Comparison of ENCODE assay signal across 21 cellular contexts in the genomic region with DNA sequence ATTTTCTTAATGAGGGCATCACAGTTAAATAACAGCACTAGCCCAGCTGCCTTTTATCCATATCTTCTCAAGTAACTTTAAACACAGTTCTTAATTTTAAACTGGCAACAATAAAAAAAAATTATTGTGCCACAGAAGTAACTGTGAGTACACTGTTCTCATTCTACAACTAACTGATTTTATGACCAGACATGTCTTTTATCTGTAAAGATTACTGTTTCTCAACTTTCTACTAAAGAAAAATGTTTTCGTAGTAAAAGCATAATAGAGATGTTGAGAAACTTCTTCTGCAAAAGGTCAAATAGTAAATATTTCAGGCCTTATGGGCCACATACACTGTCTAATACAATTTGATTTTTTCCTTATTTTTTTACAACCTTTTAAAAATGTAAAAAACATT. TPM values are rescaled to one million over a fixed set of nuclear protein-coding genes. Genes with fewer than 3 reads are reported as not detected.
A peak's percentile ranks its signal among the peaks of the same experiment; 100 is the strongest.
DNase-seq lines count a peak whose midpoint lies in the region; ATAC-seq, FAIRE-seq and TF ChIP-seq lines count a peak whose summit lies in the region.
"Had no signal": no experiment of that assay in that cellular context is flagged by ENCODE, and none has a peak within 500 bp of the region (broad histone marks: within the 10 kb centered on the region; RNA-seq: fewer than 3 reads in every experiment).

No MANE protein-coding gene starts in this region.

- TF ChIP-seq EP300 in A549 (IDR thresholded peaks at IDR 0.05) = no peak

- H3K27me3 Mint-ChIP-seq in nephron (ENCODE audit: low read depth) = no peaks in the 10 kb centered on the region
- H3K27me3 Mint-ChIP-seq: CD4-positive, alpha-beta memory T cell had no signal

- peak overlapping the region; percentile 37 to 71 (median 55) for H3K27ac Mint-ChIP-seq in nephron
- H3K27ac Mint-ChIP-seq: CD4-positive, alpha-beta memory T cell had no signal

- FAIRE-seq in A549 (lab: Jason Lieb, UNC) = no peak
- FAIRE-seq: GM12892 had no signal

- 82% methylated on average over 1 of the region's 1 CpG for WGBS in A549 (ENCODE audit: missing lambda C conversion rate)

- peak overlapping the region; percentile 0; the same call in 1 of the 3 replicates for H3K4me2 ChIP-seq in A549
- H3K4me2 ChIP-seq: BLaER1 had no signal

- H3K4me1 Mint-ChIP-seq in nephron = peaks cover 35% of the 10 kb centered on the region
- H3K4me1 Mint-ChIP-seq: CD4-positive, alpha-beta memory T cell had no signal

- H3K4me3 ChIP-seq in A549 = no peak overlapping the region
- no peak overlapping the region for H3K4me3 ChIP-seq in choroid plexus epithelial cell (ENCODE audit: low read depth, low read length)
- H3K4me3 ChIP-seq: BLaER1 had no signal

- no peak for TF ChIP-seq RAD21 in A549 (conservative IDR thresholded peaks at IDR 0.05 in 1 of 2, IDR thresholded peaks at IDR 0.05 in 1 of 2)

- no peak for ATAC-seq in A549
- ATAC-seq in left colon = no peak
- ATAC-seq in HG03025 (IDR thresholded peaks at IDR 0.05; ENCODE audit: low FRiP score, unreplicated experiment) = no peak
- no peak for ATAC-seq in GM18907 (IDR thresholded peaks at IDR 0.05; ENCODE audit: unreplicated experiment)
- ATAC-seq: PC-3 had no signal

- TF ChIP-seq POLR2A in A549 (IDR thresholded peaks at IDR 0.05; ENCODE audit: low read length) = no peak

- CTCF ChIA-PET in A549 (lab: Yijun Ruan, JAX) = interaction anchor here (1.3 kb wide), 1 partner anchor 17 kb away, joined by 3 read pairs; no protein-coding TSS in a partner anchor

- intact Hi-C loops in left colon (cut with DNase I, micrococcal nuclease) = no loop called here

- peaks cover 81% of the 10 kb centered on the region for H3K4me1 ChIP-seq in A549
- H3K4me1 ChIP-seq: BLaER1, Caco-2 had no signal

- peaks cover 6% of the 10 kb centered on the region; the same call in 1 of the 3 replicates for H3K9me3 ChIP-seq in A549
- H3K9me3 ChIP-seq: BLaER1, Caco-2 had no signal

- POLR2A ChIA-PET in A549 (lab: Yijun Ruan, JAX) = interaction anchor here (1.3 kb wide), 1 partner anchor 32 kb away, joined by 4 read pairs; a partner anchor contains a TSS

- no peak overlapping the region for H3K4me3 Mint-ChIP-seq in nephron
- H3K4me3 Mint-ChIP-seq: CD4-positive, alpha-beta memory T cell had no signal

- peaks cover 31% of the 10 kb centered on the region for H3K36me3 Mint-ChIP-seq in nephron (ENCODE audit: low read depth)
- H3K36me3 Mint-ChIP-seq: CD4-positive, alpha-beta memory T cell had no signal

- DNase-seq in A549 (ENCODE audit: low read depth in 1 of 2, low spot score in 1 of 2) (no peak), EH (ENCODE audit: low read depth) (peak; percentile 26), choroid plexus epithelial cell (ENCODE audit: low read depth) (peak; percentile 43), left colon (no peak), AG08396 (ENCODE audit: low spot score) (no peak)
- DNase-seq: Caco-2; CD4-positive, alpha-beta memory T cell; DND-41; Karpas-422; NCI-H1048; NCI-H1417 treated with DMSO at 0.1 percent for 48 hours; NCI-H187; NCI-H446 treated with DMSO at 0.1 percent for 48 hours; NCI-H526 treated with DMSO at 0.1 percent for 48 hours; PC-3 had no signal

- no peak for TF ChIP-seq CTCF in A549 (IDR thresholded peaks at IDR 0.05)
- TF ChIP-seq CTCF in choroid plexus epithelial cell (conservative IDR thresholded peaks at IDR 0.05; ENCODE audit: low read depth, low read length) = no peak
- no peak for TF ChIP-seq CTCF in nephron (IDR thresholded peaks at IDR 0.05; ENCODE audit: unreplicated experiment in 3 of 3)

- H3K9me3 Mint-ChIP-seq in nephron = no peaks in the 10 kb centered on the region

- H3K27ac ChIP-seq in A549 = 0 out of 6 replicates have a peak overlapping the region, but pooled peaks of 1 of the 2 experiments have one; percentile 15
- H3K27ac ChIP-seq: BLaER1, RWPE1 had no signal

TF ChIP-seq in A549, 52 proteins besides CTCF, POLR2A, EP300 and RAD21:
- TF ChIP-seq CBX8 (IDR thresholded peaks at IDR 0.05) (no peak), HEYL (CRISPR knock-in tag; IDR thresholded peaks at IDR 0.05) (no peak), HOXB5 (CRISPR knock-in tag; IDR thresholded peaks at IDR 0.05) (no peak), ESRRA (IDR thresholded peaks at IDR 0.05; ENCODE audit: borderline replicate concordance, low read length) (no peak), KDM1A (IDR thresholded peaks at IDR 0.05; ENCODE audit: low read depth) (no peak), EHF (CRISPR knock-in tag; IDR thresholded peaks at IDR 0.05) (no peak), POLR2AphosphoS2 (conservative IDR thresholded peaks at IDR 0.05; ENCODE audit: low read length) (no peak), BHLHE40 (IDR thresholded peaks at IDR 0.05; ENCODE audit: low read depth, low read length) (no peak), MAZ (IDR thresholded peaks at IDR 0.05; ENCODE audit: borderline replicate concordance, low read depth, low read length) (no peak), FOSB (CRISPR knock-in tag; IDR thresholded peaks at IDR 0.05) (no peak), RFX5 (IDR thresholded peaks at IDR 0.05) (no peak), RARB (CRISPR knock-in tag; IDR thresholded peaks at IDR 0.05) (no peak), ZC3H11A (IDR thresholded peaks at IDR 0.05) (no peak), TP53 (CRISPR knock-in tag; IDR thresholded peaks at IDR 0.05) (no peak)
- TF ChIP-seq, protein P1, sequence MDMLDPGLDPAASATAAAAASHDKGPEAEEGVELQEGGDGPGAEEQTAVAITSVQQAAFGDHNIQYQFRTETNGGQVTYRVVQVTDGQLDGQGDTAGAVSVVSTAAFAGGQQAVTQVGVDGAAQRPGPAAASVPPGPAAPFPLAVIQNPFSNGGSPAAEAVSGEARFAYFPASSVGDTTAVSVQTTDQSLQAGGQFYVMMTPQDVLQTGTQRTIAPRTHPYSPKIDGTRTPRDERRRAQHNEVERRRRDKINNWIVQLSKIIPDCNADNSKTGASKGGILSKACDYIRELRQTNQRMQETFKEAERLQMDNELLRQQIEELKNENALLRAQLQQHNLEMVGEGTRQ (IDR thresholded peaks at IDR 0.05) = no peak
- TF ChIP-seq, protein P2, sequence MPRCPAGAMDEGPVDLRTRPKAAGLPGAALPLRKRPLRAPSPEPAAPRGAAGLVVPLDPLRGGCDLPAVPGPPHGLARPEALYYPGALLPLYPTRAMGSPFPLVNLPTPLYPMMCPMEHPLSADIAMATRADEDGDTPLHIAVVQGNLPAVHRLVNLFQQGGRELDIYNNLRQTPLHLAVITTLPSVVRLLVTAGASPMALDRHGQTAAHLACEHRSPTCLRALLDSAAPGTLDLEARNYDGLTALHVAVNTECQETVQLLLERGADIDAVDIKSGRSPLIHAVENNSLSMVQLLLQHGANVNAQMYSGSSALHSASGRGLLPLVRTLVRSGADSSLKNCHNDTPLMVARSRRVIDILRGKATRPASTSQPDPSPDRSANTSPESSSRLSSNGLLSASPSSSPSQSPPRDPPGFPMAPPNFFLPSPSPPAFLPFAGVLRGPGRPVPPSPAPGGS (IDR thresholded peaks at IDR 0.05) = no peak

RNA-seq across cellular contexts. Expression of a gene that starts 32.0 kb away (rescaled TPM):
- polyA plus RNA-seq in A549 (2011; rRNA removed) = 161 and 174 TPM in 2 replicates
- 20.1 and 22.2 TPM in 2 replicates for polyA plus RNA-seq in A549 (2012; cell fraction: cytosol; rRNA removed)
- polyA plus RNA-seq in A549 (2012; cell fraction: nucleus; rRNA removed) = 20.3 and 34.8 TPM in 2 replicates
- 159 to 184 TPM (median 171 TPM) in 3 replicates for polyA plus RNA-seq in A549 (2017; fragmentation: RNase III; extraction: RNeasy Plus Mini Kit Qiagen cat#74134 plus additional on column Dnase treatment)
- 45.9 and 46.7 TPM in 2 replicates for polyA minus RNA-seq in A549 (2011; rRNA and poly(A)+ RNA removed)
- total RNA-seq in left colon = 100 to 1,000 TPM in 1 of 2 donors, 10 to 100 TPM in 1; 89.6 to 136 TPM
- total RNA-seq: CD4-positive, alpha-beta memory T cell had no signal
- polyA plus RNA-seq: CD4-positive, alpha-beta memory T cell had no signal

Comparison
In these comparisons a context has a peak if more than half of its experiments do, and no peak if none do; other contexts are left out.
1. DNase-seq: peak in EH (single experiment) and choroid plexus epithelial cell (single experiment); none in A549 (0 of 2), left colon (0 of 2) and AG08396 (single experiment).